Comparison of ENCODE assay signal across 8 cellular contexts in genomic region chr7:48087349-48087748, GRCh38. TPM values are rescaled to one million over a fixed set of nuclear protein-coding genes. Genes with fewer than 3 reads are reported as not detected.
DNase-seq lines count a peak whose midpoint lies in the region; ATAC-seq and TF ChIP-seq lines count a peak whose summit lies in the region.

No MANE protein-coding gene starts in this region.

- intact Hi-C loops in colonic mucosa (cut with DNase I), result no loop called here

- no peaks in the 10 kb centered on the region for H3K27me3 ChIP-seq in colonic mucosa

- peak; percentile 26 for ATAC-seq in GM19455 (IDR thresholded peaks at IDR 0.05; ENCODE audit: unreplicated experiment)

- H3K9ac ChIP-seq in colonic mucosa (ENCODE audit: low read depth in 2 of 2, low read length in 2 of 2), result peak overlapping the region in 1 of 2 donors; percentile 14

- H3K27ac ChIP-seq in colonic mucosa, result peak overlapping the region; percentile 91
- H3K27ac ChIP-seq in skin epidermis, result peak overlapping the region in 17 of 21 experiments; percentile 1 to 93 (median 72)

- H3K4me3 ChIP-seq in colonic mucosa (no peak overlapping the region), skin epidermis (no peak overlapping the region)

- H3K9me3 ChIP-seq in colonic mucosa, result no peaks in the 10 kb centered on the region

- no peaks in the 10 kb centered on the region for H3K36me3 ChIP-seq in colonic mucosa

- DNase-seq in CD1c-positive myeloid dendritic cell (ENCODE audit: extremely low spot score) (peak; percentile 83), M059J (ENCODE audit: low read depth) (peak; percentile 83), colonic mucosa (no peak), HuH-7.5 (ENCODE audit: low spot score) (no peak)
- DNase-seq in activated CD4-positive, alpha-beta T cell treated with anti-CD3 and anti-CD28 coated beads for 48 hours, result no peak
- DNase-seq in stimulated activated CD4-positive, alpha-beta T cell treated with anti-CD3 and anti-CD28 coated beads, Interleukin-4, amount 100 ng/mL, for 4 hours, result no peak

- peaks cover 6% of the 10 kb centered on the region for H3K4me1 ChIP-seq in colonic mucosa

- TF ChIP-seq CTCF in colonic mucosa (IDR thresholded peaks at IDR 0.05), result no peak

RNA-seq across cellular contexts. Expression of gene UPP1, which starts 1.7 kb away (rescaled TPM):
- 11.7 and 21.1 TPM in 2 replicates for total RNA-seq in M059J (2014; rRNA removed; shearing (Covaris generic))
- total RNA-seq in colonic mucosa, result 10 to 100 TPM; 34.0 to 41.9 TPM

RNA-seq across cellular contexts. Expression of gene C7orf57, which starts 52.0 kb away (rescaled TPM):
- total RNA-seq in M059J (2014; rRNA removed; shearing (Covaris generic)), result 0.25 and 0.62 TPM in 2 replicates
- under 1 TPM in 1 of 2 donors, not detected in 1; 0.24 TPM for total RNA-seq in colonic mucosa

RNA-seq across cellular contexts. Expression of gene SUN3, which starts 58.4 kb away (rescaled TPM):
- total RNA-seq in M059J (2014; rRNA removed; shearing (Covaris generic)), result 0.59 TPM in 1 of 2 replicates, not detected in the other
- not detected for total RNA-seq in colonic mucosa

Comparison
In these comparisons a context has a peak if more than half of its experiments do, and no peak if none do; other contexts are left out.
1. DNase-seq: peak in CD1c-positive myeloid dendritic cell (single experiment) and M059J (single experiment); none in colonic mucosa (single experiment), activated CD4-positive, alpha-beta T cell treated with anti-CD3 and anti-CD28 coated beads for 48 hours (single experiment), HuH-7.5 (single experiment) and stimulated activated CD4-positive, alpha-beta T cell treated with anti-CD3 and anti-CD28 coated beads, Interleukin-4, amount 100 ng/mL, for 4 hours (0 of 2).